Comparison of ENCODE assay signal across 26 cellular contexts in the genomic region with DNA sequence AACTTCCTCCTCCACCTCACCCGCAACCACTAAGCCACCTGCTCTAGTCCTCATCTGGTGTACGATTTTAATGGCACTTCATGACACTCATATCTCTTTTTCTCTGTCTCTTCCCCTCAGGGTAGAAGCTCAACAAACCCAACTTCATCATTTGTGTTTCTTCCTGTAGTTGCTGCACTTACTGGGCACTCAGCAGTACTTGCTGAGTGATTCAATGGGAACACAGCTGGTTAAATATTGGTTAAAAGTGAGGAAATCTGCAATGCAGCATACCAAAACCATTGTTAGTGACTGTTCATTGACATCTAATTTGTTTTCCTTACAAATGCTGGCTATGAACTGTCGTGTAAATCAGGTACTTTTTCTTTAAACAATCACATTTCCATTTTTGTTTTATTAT.
DNase-seq lines count a peak whose midpoint lies in the region; ATAC-seq, FAIRE-seq and TF ChIP-seq lines count a peak whose summit lies in the region.
"Had no signal": no experiment of that assay in that cellular context is flagged by ENCODE, and none has a peak within 500 bp of the region (broad histone marks: within the 10 kb centered on the region; RNA-seq: fewer than 3 reads in every experiment).

No MANE protein-coding gene starts in this region.

- no peak overlapping the region for H2BK120ac ChIP-seq in H1 (replicated peaks; ENCODE audit: low read depth, low read length)

- 62% methylated on average over 3 of the region's 3 CpGs; no CpG with 5 or more reads in 1 of the 2 experiments for WGBS in H1 (ENCODE audit: extremely low coverage in 1 of 2, insufficient coverage in 1 of 2, insufficient read length in 1 of 2, insufficient replicate concordance in 2 of 2, low coverage in 1 of 2, low lambda C conversion rate in 2 of 2, missing lambda C conversion rate in 1 of 2), 2 experiments

- no peak for TF ChIP-seq POLR2A in H1 (IDR thresholded peaks at IDR 0.05; ENCODE audit: control extremely low read depth in 1 of 2, low read depth in 2 of 2, low read length in 2 of 2)

- H3K9ac ChIP-seq in H1 (replicated peaks in 1 of 4; ENCODE audit: extremely low read depth in 1 of 4, low read depth in 3 of 4, low read length in 3 of 4) = no peak overlapping the region
- H3K9ac ChIP-seq: BLaER1 treated with 17β-estradiol and CSF1 and Interleukin-3, amounts not matched to agents 10 nM and 100 nM had no signal

- POLR2A ChIA-PET in H1 (lab: Charles Lee; ENCODE audit: partially characterized antibody) = no interaction called here

- no peak for FAIRE-seq in H1 (lab: Jason Lieb, UNC)
- FAIRE-seq: GM12891 had no signal

- no peak overlapping the region for H4K8ac ChIP-seq in H1 (ENCODE audit: extremely low read depth, insufficient read depth, low read length)

- H3K23me2 ChIP-seq in H1 (ENCODE audit: low read depth, low read length) = no peaks in the 10 kb centered on the region

- no peaks in the 10 kb centered on the region for H4K20me1 ChIP-seq in H1 (replicated peaks in 1 of 2; ENCODE audit: control insufficient read depth in 1 of 2, insufficient read depth in 2 of 2, low read length in 2 of 2)
- H4K20me1 ChIP-seq: BLaER1 treated with 17β-estradiol and CSF1 and Interleukin-3, amounts not matched to agents 10 nM and 100 nM had no signal

- H3K9me3 ChIP-seq in H1 (ENCODE audit: insufficient read depth in 2 of 2, low read depth in 1 of 2, low read length in 1 of 2) = no peaks in the 10 kb centered on the region
- H3K9me3 ChIP-seq: BLaER1 treated with 17β-estradiol and CSF1 and Interleukin-3, amounts not matched to agents 10 nM and 100 nM; tibial artery had no signal

- no peak overlapping the region for H3K14ac ChIP-seq in H1 (ENCODE audit: insufficient read length)

- ATAC-seq in HG02938 (IDR thresholded peaks at IDR 0.05; ENCODE audit: unreplicated experiment) = no peak
- ATAC-seq: activated naive CD4-positive, alpha-beta T cell treated with anti-CD3 and anti-CD28 coated beads, Interleukin-2, amount 50 U/mL, for 72 hours; effector memory CD8-positive, alpha-beta T cell; esophagus mucosa; foreskin keratinocyte; HCT116; natural killer cell treated with Interleukin-12 subunit alpha and Interleukin-12 subunit beta and Interleukin-15 and Interleukin-18, amount 100 ng/mL, for 72 hours; stimulated activated naive CD8-positive, alpha-beta T cell treated with anti-CD3 and anti-CD28 coated beads, Interleukin-15, amount 100 ng/mL, for 72 hours had no signal

- TF ChIP-seq RAD21 in H1 (IDR thresholded peaks at IDR 0.05 in 1 of 2, conservative IDR thresholded peaks at IDR 0.05 in 1 of 2; ENCODE audit: low read depth in 2 of 2, low read length in 2 of 2) = no peak

- no peak overlapping the region for H3K23ac ChIP-seq in H1 (ENCODE audit: insufficient read length)

- no peak overlapping the region; the same call in 1 of the 2 replicates for H2BK12ac ChIP-seq in H1 (ENCODE audit: low read depth, low read length)

- peak overlapping the region; percentile 99 for H2AFZ ChIP-seq in H1 (ENCODE audit: low read length)

- H3K36me3 ChIP-seq in H1 (ENCODE audit: control insufficient read depth in 2 of 4, insufficient read depth in 4 of 4, low read length in 3 of 4) = no peaks in the 10 kb centered on the region
- H3K36me3 ChIP-seq: BLaER1 treated with 17β-estradiol and CSF1 and Interleukin-3, amounts not matched to agents 10 nM and 100 nM; tibial artery had no signal

- no peak overlapping the region for H2AK5ac ChIP-seq in H1 (ENCODE audit: low read depth, low read length)

- H3K79me1 ChIP-seq in H1 (ENCODE audit: low read depth, low read length) = no peaks in the 10 kb centered on the region

- no peak for TF ChIP-seq EP300 in H1 (IDR thresholded peaks at IDR 0.05; ENCODE audit: borderline replicate concordance in 1 of 2, low read depth in 2 of 2, low read length in 2 of 2)

- H3K56ac ChIP-seq in H1 (replicated peaks; ENCODE audit: insufficient read length, low read depth, low read length) = no peak overlapping the region

- H3K27ac ChIP-seq in H1 (ENCODE audit: low read depth, low read length) = no peak overlapping the region
- H3K27ac ChIP-seq: BLaER1 treated with 17β-estradiol and CSF1 and Interleukin-3, amounts not matched to agents 10 nM and 100 nM; coronary artery; foreskin keratinocyte; tibial artery had no signal

- H3K18ac ChIP-seq in H1 (ENCODE audit: extremely low read depth, low read length) = peak overlapping the region; percentile 56; the same call in 1 of the 2 replicates

- no peaks in the 10 kb centered on the region for H3K27me3 ChIP-seq in H1 (replicated peaks in 1 of 4; ENCODE audit: control insufficient read depth in 3 of 4, extremely low read depth in 1 of 4, insufficient read depth in 3 of 4, low read length in 3 of 4)
- H3K27me3 ChIP-seq: BLaER1 treated with 17β-estradiol and CSF1 and Interleukin-3, amounts not matched to agents 10 nM and 100 nM; foreskin keratinocyte; tibial artery had no signal

- no peak for TF ChIP-seq CTCF in H1 (IDR thresholded peaks at IDR 0.05; ENCODE audit: control extremely low read depth in 1 of 3, insufficient read depth in 1 of 3, low read depth in 1 of 3, low read length in 3 of 3)

- CTCF ChIA-PET in H1 (lab: Charles Lee; ENCODE audit: partially characterized antibody) = no interaction called here

- H3K4me3 ChIP-seq in H1 (ENCODE audit: extremely low read depth in 1 of 4, insufficient read depth in 2 of 4, low read depth in 3 of 4, low read length in 4 of 4) = no peak overlapping the region
- H3K4me3 ChIP-seq: BLaER1 treated with 17β-estradiol and CSF1 and Interleukin-3, amounts not matched to agents 10 nM and 100 nM; coronary artery; tibial artery had no signal

- H3K4me1 ChIP-seq in H1 (replicated peaks in 1 of 4; ENCODE audit: control insufficient read depth in 3 of 4, insufficient read depth in 4 of 4, low read length in 3 of 4) = peaks cover 0 to 4% (median 1%) of the 10 kb centered on the region in 4 experiments; a peak in 3 of 7 replicates
- H3K4me1 ChIP-seq: BLaER1 treated with 17β-estradiol and CSF1 and Interleukin-3, amounts not matched to agents 10 nM and 100 nM; foreskin keratinocyte; tibial artery had no signal

- no peak overlapping the region for H4K91ac ChIP-seq in H1 (replicated peaks; ENCODE audit: insufficient read length, low read length)

- DNase-seq in DMS53 (lab: John Stamatoyannopoulos, UW) = peak; percentile 95
- DNase-seq in NCI-H1436 (lab: John Stamatoyannopoulos, UW) = peak; percentile 67
- DNase-seq in NCI-H345 (lab: John Stamatoyannopoulos, UW) = peak; percentile 95
- DNase-seq in H1 (ENCODE audit: low read depth in 1 of 2, low spot score in 2 of 2) = no peak
- no peak for DNase-seq in germinal center (ENCODE audit: low spot score)
- no peak for DNase-seq in NCI-H2227 (lab: John Stamatoyannopoulos, UW; ENCODE audit: unreplicated experiment)
- DNase-seq in SW480 (ENCODE audit: low spot score) = no peak
- DNase-seq: activated CD4-positive, alpha-beta T cell treated with anti-CD3 and anti-CD28 coated beads, Interleukin-2, amount 50 U/mL, for 4 hours; activated CD8-positive, alpha-beta memory T cell treated with anti-CD3 and anti-CD28 coated beads, Interleukin-2, amount 50 U/mL, for 4 hours; anterior cingulate cortex; effector memory CD8-positive, alpha-beta T cell; foreskin keratinocyte; NCI-H1930; NCI-H526; posterior cingulate gyrus; stimulated activated naive CD8-positive, alpha-beta T cell treated with anti-CD3 and anti-CD28 coated beads, Interleukin-15, amount 100 ng/mL, for 72 hours; T1000; tibial artery had no signal

- no peak overlapping the region for H2BK15ac ChIP-seq in H1 (ENCODE audit: low read length)

- H2BK20ac ChIP-seq in H1 (ENCODE audit: low read length) = no peak overlapping the region

- H3K79me2 ChIP-seq in H1 (ENCODE audit: control insufficient read depth in 1 of 2, insufficient read depth in 2 of 2, low read length in 2 of 2) = no peaks in the 10 kb centered on the region

- H4K5ac ChIP-seq in H1 (ENCODE audit: insufficient read length, low read depth, low read length) = no peak overlapping the region

- peak overlapping the region; percentile 52 to 53 for H3K4me2 ChIP-seq in H1 (ENCODE audit: insufficient read depth in 1 of 2, low read depth in 2 of 2, low read length in 2 of 2)
- H3K4me2 ChIP-seq: BLaER1 treated with 17β-estradiol and CSF1 and Interleukin-3, amounts not matched to agents 10 nM and 100 nM had no signal

- 0 out of 2 replicates have a peak overlapping the region, but pooled peaks have one; percentile 80 for H2BK5ac ChIP-seq in H1 (ENCODE audit: low read depth, low read length)

- H3K4ac ChIP-seq in H1 (replicated peaks; ENCODE audit: insufficient read length, low read depth, low read length) = no peak overlapping the region

TF ChIP-seq in H1, 55 proteins besides CTCF, POLR2A, EP300 and RAD21 (continues in another document):
- no peak for TF ChIP-seq ZNF274 (IDR thresholded peaks at IDR 0.05; ENCODE audit: borderline replicate concordance, extremely low read depth, low read length)
- TF ChIP-seq HDAC6 (IDR thresholded peaks at IDR 0.05; ENCODE audit: low read depth, low read length) = no peak
- TF ChIP-seq CHD1 (IDR thresholded peaks at IDR 0.05; ENCODE audit: low read depth, low read length) = no peak
- no peak for TF ChIP-seq JUN (IDR thresholded peaks at IDR 0.05; ENCODE audit: low read depth, low read length)
- TF ChIP-seq BRCA1 (IDR thresholded peaks at IDR 0.05; ENCODE audit: low read depth, low read length) = no peak
- no peak for TF ChIP-seq SIX5 (IDR thresholded peaks at IDR 0.05; ENCODE audit: low read depth, low read length)
- TF ChIP-seq CREB1 (IDR thresholded peaks at IDR 0.05) = no peak
- TF ChIP-seq SIN3A (conservative IDR thresholded peaks at IDR 0.05 in 1 of 2, IDR thresholded peaks at IDR 0.05 in 1 of 2; ENCODE audit: low read depth in 1 of 2, low read length in 2 of 2) = no peak
- TF ChIP-seq BACH1 (IDR thresholded peaks at IDR 0.05; ENCODE audit: low read length) = no peak
- TF ChIP-seq, protein P1, sequence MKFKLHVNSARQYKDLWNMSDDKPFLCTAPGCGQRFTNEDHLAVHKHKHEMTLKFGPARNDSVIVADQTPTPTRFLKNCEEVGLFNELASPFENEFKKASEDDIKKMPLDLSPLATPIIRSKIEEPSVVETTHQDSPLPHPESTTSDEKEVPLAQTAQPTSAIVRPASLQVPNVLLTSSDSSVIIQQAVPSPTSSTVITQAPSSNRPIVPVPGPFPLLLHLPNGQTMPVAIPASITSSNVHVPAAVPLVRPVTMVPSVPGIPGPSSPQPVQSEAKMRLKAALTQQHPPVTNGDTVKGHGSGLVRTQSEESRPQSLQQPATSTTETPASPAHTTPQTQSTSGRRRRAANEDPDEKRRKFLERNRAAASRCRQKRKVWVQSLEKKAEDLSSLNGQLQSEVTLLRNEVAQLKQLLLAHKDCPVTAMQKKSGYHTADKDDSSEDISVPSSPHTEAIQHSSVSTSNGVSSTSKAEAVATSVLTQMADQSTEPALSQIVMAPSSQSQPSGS (IDR thresholded peaks at IDR 0.05; ENCODE audit: low read length) = no peak
- no peak for TF ChIP-seq CHD2 (IDR thresholded peaks at IDR 0.05; ENCODE audit: low read length)
- TF ChIP-seq RXRA (IDR thresholded peaks at IDR 0.05; ENCODE audit: insufficient read depth, low read depth, low read length) = no peak
- no peak for TF ChIP-seq PHF8 (conservative IDR thresholded peaks at IDR 0.05; ENCODE audit: low read depth, low read length)
- no peak for TF ChIP-seq RNF2 (IDR thresholded peaks at IDR 0.05; ENCODE audit: borderline replicate concordance, low read depth, low read length, missing control alignments, poor library complexity, severe bottlenecking)

Comparison
In these comparisons a context has a peak if more than half of its experiments do, and no peak if none do; other contexts are left out.
1. DNase-seq: peak in DMS53 (single experiment), NCI-H1436 (single experiment) and NCI-H345 (single experiment); none in H1 (0 of 2), germinal center (single experiment), NCI-H2227 (single experiment) and SW480 (single experiment).